ENCODE assay signal across 19 cellular contexts in the genomic region with DNA sequence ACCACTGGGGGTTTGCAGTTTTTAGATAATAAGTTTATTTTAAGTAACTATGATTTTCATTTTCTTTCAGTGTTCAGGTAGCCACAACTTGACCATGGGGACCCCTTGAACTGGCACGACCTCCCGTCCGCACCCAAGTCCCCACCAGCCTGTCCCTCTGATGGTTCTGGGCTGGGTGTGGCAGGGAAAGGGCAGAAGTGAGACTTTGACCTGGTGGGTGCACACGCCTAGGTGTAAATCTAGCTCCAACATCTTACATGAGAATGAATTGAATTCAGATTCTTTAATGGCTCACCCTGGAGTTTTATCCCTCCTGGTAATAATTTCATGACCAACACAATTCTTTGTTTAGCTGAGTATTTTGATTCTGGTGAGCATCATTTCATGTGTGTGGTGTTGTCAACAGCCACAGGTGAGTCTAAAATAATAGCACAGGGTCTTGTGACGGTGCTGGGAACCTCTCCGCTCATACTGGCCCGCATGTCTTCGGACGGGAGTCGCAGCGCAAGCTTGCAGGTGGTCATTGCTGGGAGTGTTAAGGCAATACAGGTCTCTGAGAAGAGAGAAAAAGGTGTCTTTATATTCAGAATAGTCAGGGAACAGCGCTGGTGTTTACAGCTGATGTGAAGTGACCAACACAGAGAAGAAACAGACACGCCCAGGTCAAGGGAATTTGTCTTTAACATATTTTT.
"Had no signal": no experiment of that assay in that cellular context is flagged by ENCODE, and none has a peak within 500 bp of the region (broad histone marks: within the 10 kb centered on the region; RNA-seq: fewer than 3 reads in every experiment).

No MANE protein-coding gene starts in this region.

- DNase-seq: activated T-cell treated with anti-CD3 and anti-CD28 coated beads, Interleukin-2, amount 50 U/mL, for 1 hour; adrenal gland; colonic mucosa; nephron progenitor cell; nucleus accumbens; stimulated activated CD4-positive, alpha-beta T cell treated with anti-CD3 and anti-CD28 coated beads, Interleukin-2, amount 100 ng/mL, for 24 hours; stomach; T-cell; transverse colon; uterus had no signal

- FAIRE-seq: TTC549 had no signal

- ATAC-seq: activated T-helper 17 cell treated with anti-CD3 and anti-CD28 coated beads, Interleukin-2, amount 50 U/mL, for 72 hours; heart right ventricle; SK-N-SH treated with all-trans-retinoic acid at 6 μM for 48 hours; stimulated activated effector memory CD8-positive, alpha-beta T cell treated with anti-CD3 and anti-CD28 coated beads, Interleukin-12 subunit alpha, Interleukin-12 subunit beta, amount 100 ng/mL, for 72 hours; T-cell; WTC11 had no signal

- H3K36me3 ChIP-seq: adrenal gland, ascending aorta, colonic mucosa, heart right ventricle, stomach, suprapubic skin, transverse colon, uterus had no signal

- H3K27me3 ChIP-seq: adrenal gland, ascending aorta, colonic mucosa, heart right ventricle, transverse colon, uterus had no signal

- H3K9me3 ChIP-seq: adrenal gland, ascending aorta, colonic mucosa, heart right ventricle, stomach, suprapubic skin, transverse colon, uterus had no signal

- H3K27ac ChIP-seq: adrenal gland, ascending aorta, colonic mucosa, epithelial cell of prostate, stomach, suprapubic skin, transverse colon, uterus had no signal

- H3K4me3 ChIP-seq: adrenal gland, ascending aorta, colonic mucosa, heart right ventricle, stomach, suprapubic skin, transverse colon, uterus had no signal

- H3K4me1 ChIP-seq: adrenal gland, colonic mucosa, stomach, transverse colon, uterus had no signal
